7 cellular contexts compared by ENCODE assay signal in the genomic region with DNA sequence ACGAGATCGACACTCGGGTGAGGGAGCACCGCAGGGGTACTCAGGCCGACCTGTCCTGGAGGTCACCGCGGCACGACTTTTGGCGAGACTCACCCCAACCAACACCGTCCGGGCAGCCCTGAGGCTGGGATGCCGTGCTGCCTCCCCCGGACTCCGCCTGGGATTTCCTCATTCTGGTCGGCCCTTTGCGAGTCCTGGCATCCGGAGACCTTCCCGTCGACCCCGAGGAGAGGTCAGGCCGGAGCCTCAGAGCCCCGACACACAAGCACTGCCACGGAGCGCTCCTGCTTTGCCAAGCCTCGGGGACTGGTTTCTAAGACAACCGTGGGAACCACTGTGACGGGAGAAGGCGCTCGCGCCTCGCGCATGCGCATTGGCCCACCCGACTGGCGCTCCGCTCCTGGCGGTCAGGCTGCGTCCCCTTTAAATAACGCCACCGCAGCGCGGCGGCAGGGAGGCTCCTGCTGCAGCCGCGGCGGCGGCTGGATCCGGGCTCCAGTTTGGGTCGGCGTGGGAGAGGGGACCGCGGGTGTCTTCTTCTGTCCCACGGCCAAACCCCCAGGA.
DNase-seq lines count a peak whose midpoint lies in the region; ATAC-seq and TF ChIP-seq lines count a peak whose summit lies in the region.
"Not testable (repeated sequence)": the region's sequence is repeated elsewhere in the genome, so short reads cannot be mapped to it uniquely, and the experiment has no call there.

No MANE protein-coding gene starts in this region.

- H3K4me1 Mint-ChIP-seq in activated CD4-positive, alpha-beta T cell treated with anti-CD3 and anti-CD28 coated beads, Interleukin-2, amount 10 ng/mL, durations not matched to agents 24 days and 14 days = peaks cover 52% of the 10 kb centered on the region
- peaks cover 47% of the 10 kb centered on the region for H3K4me1 Mint-ChIP-seq in central memory CD8-positive, alpha-beta T cell

- H3K4me3 Mint-ChIP-seq in activated CD4-positive, alpha-beta T cell treated with anti-CD3 and anti-CD28 coated beads, Interleukin-2, amount 10 ng/mL, durations not matched to agents 24 days and 14 days = peak overlapping the region; percentile 56
- peak overlapping the region; percentile 75 for H3K4me3 Mint-ChIP-seq in central memory CD8-positive, alpha-beta T cell

- not testable (repeated sequence) for H3K9me3 Mint-ChIP-seq in activated CD4-positive, alpha-beta T cell treated with anti-CD3 and anti-CD28 coated beads, Interleukin-2, amount 10 ng/mL, durations not matched to agents 24 days and 14 days; central memory CD8-positive, alpha-beta T cell

- peak; percentile 43 for ATAC-seq in GM18505 (IDR thresholded peaks at IDR 0.05; ENCODE audit: unreplicated experiment)
- not testable (repeated sequence) for ATAC-seq in central memory CD8-positive, alpha-beta T cell (replicated peaks; ENCODE audit: extremely low read depth, poor library complexity, severe bottlenecking)

- H3K4me2 ChIP-seq in skeletal muscle satellite cell (ENCODE audit: low read length) = peak overlapping the region; percentile 76

- intact Hi-C loops in activated CD4-positive, alpha-beta T cell treated with anti-CD3 and anti-CD28 coated beads, Interleukin-2, amount 10 ng/mL, durations not matched to agents 24 days and 14 days (cut with micrococcal nuclease) = not testable (repeated sequence)

- H3K4me1 ChIP-seq in skeletal muscle satellite cell (ENCODE audit: control insufficient read depth, insufficient read depth, low read length) = peaks cover 39% of the 10 kb centered on the region

- H3K36me3 ChIP-seq in skeletal muscle satellite cell (ENCODE audit: insufficient read depth, low read length) = not testable (repeated sequence)

- not testable (repeated sequence) for H3K36me3 Mint-ChIP-seq in activated CD4-positive, alpha-beta T cell treated with anti-CD3 and anti-CD28 coated beads, Interleukin-2, amount 10 ng/mL, durations not matched to agents 24 days and 14 days (ENCODE audit: low read depth)
- peaks cover 27% of the 10 kb centered on the region for H3K36me3 Mint-ChIP-seq in central memory CD8-positive, alpha-beta T cell (ENCODE audit: insufficient read depth)

- H3K27me3 Mint-ChIP-seq in activated CD4-positive, alpha-beta T cell treated with anti-CD3 and anti-CD28 coated beads, Interleukin-2, amount 10 ng/mL, durations not matched to agents 24 days and 14 days = peaks cover 83% of the 10 kb centered on the region
- peaks cover 98% of the 10 kb centered on the region for H3K27me3 Mint-ChIP-seq in central memory CD8-positive, alpha-beta T cell

- peak overlapping the region; percentile 25 for H3K27ac Mint-ChIP-seq in activated CD4-positive, alpha-beta T cell treated with anti-CD3 and anti-CD28 coated beads, Interleukin-2, amount 10 ng/mL, durations not matched to agents 24 days and 14 days
- peak overlapping the region; percentile 62 for H3K27ac Mint-ChIP-seq in central memory CD8-positive, alpha-beta T cell (ENCODE audit: low read depth)

- H3K9me3 ChIP-seq in skeletal muscle satellite cell (replicated peaks; ENCODE audit: low read length) = not testable (repeated sequence)

- H3K9ac ChIP-seq in skeletal muscle satellite cell (ENCODE audit: low read depth, low read length) = peak overlapping the region; percentile 36

- peaks cover 43% of the 10 kb centered on the region for H3K27me3 ChIP-seq in skeletal muscle satellite cell (ENCODE audit: control insufficient read depth, insufficient read depth, low read length)

- H3K4me3 ChIP-seq in skeletal muscle satellite cell (ENCODE audit: low read length) = peak overlapping the region; percentile 63

- peak; percentile 87 for DNase-seq in HS-27A (ENCODE audit: low read depth)
- peak; percentile 93 for DNase-seq in NCI-H748 (lab: John Stamatoyannopoulos, UW; ENCODE audit: unreplicated experiment)
- peak; percentile 95 for DNase-seq in activated CD4-positive, alpha-beta T cell treated with anti-CD3 and anti-CD28 coated beads, Interleukin-2, amount 10 ng/mL, durations not matched to agents 24 days and 14 days
- peak; percentile 46 to 69 for DNase-seq in central memory CD8-positive, alpha-beta T cell (ENCODE audit: low spot score in 2 of 2)
- DNase-seq in iris pigment epithelial cell (ENCODE audit: low read depth) = peak; percentile 73

- not testable (repeated sequence) for TF ChIP-seq POLR2A in GM18505 (IDR thresholded peaks at IDR 0.05; ENCODE audit: borderline replicate concordance, extremely low read depth, insufficient read depth, insufficient read length)
